Comparison of ENCODE assay signal across 21 cellular contexts in the genomic region with DNA sequence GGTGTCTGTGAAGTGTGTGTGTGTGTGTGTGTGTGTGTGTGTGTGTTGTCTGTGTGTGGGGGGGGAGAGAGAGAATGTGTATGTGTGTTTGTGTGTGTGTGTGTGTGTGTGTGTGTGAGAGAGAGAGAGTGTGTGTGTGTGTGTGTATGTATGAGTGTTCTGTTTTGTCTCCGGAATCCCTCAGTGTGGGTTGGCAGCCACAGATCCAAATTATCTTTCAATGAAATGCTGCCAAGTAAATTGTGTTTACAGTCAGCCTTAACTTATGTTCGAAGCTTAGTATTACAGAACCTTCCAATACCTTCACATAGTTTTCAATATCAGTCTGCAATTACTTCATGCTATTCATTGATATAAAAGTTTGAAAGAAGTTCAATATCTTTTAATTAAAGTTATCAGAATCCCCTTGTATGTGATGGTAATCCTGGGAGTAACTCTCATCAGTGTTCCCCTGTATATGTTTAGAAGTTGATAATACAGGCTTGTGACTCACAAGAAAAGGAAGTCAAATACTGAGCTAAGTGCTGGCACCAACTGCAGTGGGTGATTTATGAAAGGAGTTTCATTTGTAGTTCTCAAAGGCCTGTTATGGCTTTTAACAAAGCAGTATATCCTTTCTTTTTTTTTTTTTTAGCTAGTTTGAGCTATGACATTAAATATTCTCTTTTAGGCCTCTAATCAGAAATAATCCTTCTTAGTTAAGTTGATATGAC. TPM values are rescaled to one million over a fixed set of nuclear protein-coding genes. Genes with fewer than 3 reads are reported as not detected.
"Had no signal": no experiment of that assay in that cellular context is flagged by ENCODE, and none has a peak within 500 bp of the region (broad histone marks: within the 10 kb centered on the region; RNA-seq: fewer than 3 reads in every experiment).

No MANE protein-coding gene starts in this region.

- DNase-seq: activated CD4-positive, alpha-beta T cell treated with anti-CD3 and anti-CD28 coated beads, Interleukin-2, amount 10 ng/mL, durations not matched to agents 7 days and 5 days; activated CD4-positive, CD25-positive, alpha-beta regulatory T cell; activated CD8-positive, alpha-beta memory T cell treated with anti-CD3 and anti-CD28 coated beads for 24 hours; activated naive CD4-positive, alpha-beta T cell treated with anti-CD3 and anti-CD28 coated beads for 36 hours; brain microvascular endothelial cell; endodermal cell; foreskin melanocyte; head of caudate nucleus; naive B cell; posterior cingulate gyrus; right cardiac atrium; small intestine; T-helper 2 cell; thyroid gland had no signal

- H3K27me3 ChIP-seq: brain microvascular endothelial cell, thyroid gland, vagina had no signal

- H3K27ac ChIP-seq: brain microvascular endothelial cell, thyroid gland, vagina had no signal

- FAIRE-seq: small intestine, TTC549 had no signal

- H3K9me3 ChIP-seq: thyroid gland, vagina had no signal

- H3K4me1 Mint-ChIP-seq: activated CD4-positive, alpha-beta T cell treated with anti-CD3 and anti-CD28 coated beads, Interleukin-2, amount 10 ng/mL, durations not matched to agents 7 days and 5 days; activated T-helper 17 cell treated with anti-CD3 and anti-CD28 coated beads, Interleukin-2, amount 50 U/mL, for 72 hours; endodermal cell; naive B cell; stimulated activated effector memory CD8-positive, alpha-beta T cell treated with anti-CD3 and anti-CD28 coated beads, Interleukin-12 subunit alpha, Interleukin-12 subunit beta, amount 100 ng/mL, for 72 hours had no signal

- H3K4me1 ChIP-seq: thyroid gland, vagina had no signal

- H3K27me3 Mint-ChIP-seq: activated CD4-positive, alpha-beta T cell treated with anti-CD3 and anti-CD28 coated beads, Interleukin-2, amount 10 ng/mL, durations not matched to agents 7 days and 5 days; activated T-helper 17 cell treated with anti-CD3 and anti-CD28 coated beads, Interleukin-2, amount 50 U/mL, for 72 hours; dendritic cell treated with granulocyte-macrophage colony-stimulating factor and Interleukin-4, amounts not matched to agents 40 ng/mL and 50 ng/mL, for 4 days; naive B cell had no signal

- H3K4me3 ChIP-seq: thyroid gland, vagina had no signal

- H3K36me3 ChIP-seq: brain microvascular endothelial cell, thyroid gland, vagina had no signal

- H3K36me3 Mint-ChIP-seq: naive B cell; stimulated activated effector memory CD8-positive, alpha-beta T cell treated with anti-CD3 and anti-CD28 coated beads, Interleukin-12 subunit alpha, Interleukin-12 subunit beta, amount 100 ng/mL, for 72 hours had no signal

- H3K9me3 Mint-ChIP-seq: activated CD4-positive, alpha-beta T cell treated with anti-CD3 and anti-CD28 coated beads, Interleukin-2, amount 10 ng/mL, durations not matched to agents 7 days and 5 days; activated T-helper 17 cell treated with anti-CD3 and anti-CD28 coated beads, Interleukin-2, amount 50 U/mL, for 72 hours; dendritic cell treated with granulocyte-macrophage colony-stimulating factor and Interleukin-4, amounts not matched to agents 40 ng/mL and 50 ng/mL, for 4 days; endodermal cell had no signal

- H3K27ac Mint-ChIP-seq: activated CD4-positive, alpha-beta T cell treated with anti-CD3 and anti-CD28 coated beads, Interleukin-2, amount 10 ng/mL, durations not matched to agents 7 days and 5 days; activated naive CD4-positive, alpha-beta T cell treated with anti-CD3 and anti-CD28 coated beads for 36 hours; activated T-helper 17 cell treated with anti-CD3 and anti-CD28 coated beads, Interleukin-2, amount 50 U/mL, for 72 hours; dendritic cell treated with granulocyte-macrophage colony-stimulating factor and Interleukin-4, amounts not matched to agents 40 ng/mL and 50 ng/mL, for 4 days; endodermal cell; naive B cell; stimulated activated effector memory CD8-positive, alpha-beta T cell treated with anti-CD3 and anti-CD28 coated beads, Interleukin-12 subunit alpha, Interleukin-12 subunit beta, amount 100 ng/mL, for 72 hours had no signal

- ATAC-seq: activated T-helper 17 cell treated with anti-CD3 and anti-CD28 coated beads, Interleukin-2, amount 50 U/mL, for 72 hours; stimulated activated effector memory CD8-positive, alpha-beta T cell treated with anti-CD3 and anti-CD28 coated beads, Interleukin-12 subunit alpha, Interleukin-12 subunit beta, amount 100 ng/mL, for 72 hours had no signal

- H3K4me3 Mint-ChIP-seq: activated CD4-positive, alpha-beta T cell treated with anti-CD3 and anti-CD28 coated beads, Interleukin-2, amount 10 ng/mL, durations not matched to agents 7 days and 5 days; activated naive CD4-positive, alpha-beta T cell treated with anti-CD3 and anti-CD28 coated beads for 36 hours; activated T-helper 17 cell treated with anti-CD3 and anti-CD28 coated beads, Interleukin-2, amount 50 U/mL, for 72 hours; dendritic cell treated with granulocyte-macrophage colony-stimulating factor and Interleukin-4, amounts not matched to agents 40 ng/mL and 50 ng/mL, for 4 days; endodermal cell; naive B cell; stimulated activated effector memory CD8-positive, alpha-beta T cell treated with anti-CD3 and anti-CD28 coated beads, Interleukin-12 subunit alpha, Interleukin-12 subunit beta, amount 100 ng/mL, for 72 hours had no signal

RNA-seq across cellular contexts. Expression of gene HTR2C, which starts 51.6 kb away (rescaled TPM):
- total RNA-seq: activated CD4-positive, alpha-beta T cell treated with anti-CD3 and anti-CD28 coated beads, Interleukin-2, amount 10 ng/mL, durations not matched to agents 7 days and 5 days; activated naive CD4-positive, alpha-beta T cell treated with anti-CD3 and anti-CD28 coated beads for 36 hours; activated T-helper 17 cell treated with anti-CD3 and anti-CD28 coated beads, Interleukin-2, amount 50 U/mL, for 72 hours; kidney epithelial cell; liver; right cardiac atrium; thyroid gland had no signal
- polyA plus RNA-seq: liver, right cardiac atrium, small intestine had no signal
